In genomic region chr9:17134843-17135577, GRCh38 we compare ENCODE assay signal across 9 cellular contexts. TPM values are rescaled to one million over a fixed set of nuclear protein-coding genes. Genes with fewer than 3 reads are reported as not detected.
DNase-seq lines count a peak whose midpoint lies in the region; ATAC-seq and TF ChIP-seq lines count a peak whose summit lies in the region.
"Had no signal": no experiment of that assay in that cellular context is flagged by ENCODE, and none has a peak within 500 bp of the region (broad histone marks: within the 10 kb centered on the region; RNA-seq: fewer than 3 reads in every experiment).

Gene CNTLN, plus strand, starts transcription at chr9:17135040. Its CDS starts 26 bp downstream, at chr9:17135066.

- intact Hi-C loops in esophagus squamous epithelium (cut with DNase I) = no loop called here

- peak within 1 kb of the TSS; percentile 76 to 93 (median 88) for H3K27ac ChIP-seq in esophagus squamous epithelium
- peak within 1 kb of the TSS; percentile 73 to 74 for H3K27ac ChIP-seq in mucosa of rectum (ENCODE audit: low read depth in 2 of 2, low read length in 2 of 2)

- 1% methylated on average over 37 of the region's 73 CpGs; no CpG with 5 or more reads in 1 of the 2 donors for WGBS in esophagus squamous epithelium, 2 donors

- peak in 1 of 6 experiments; percentile 8 for TF ChIP-seq CTCF in esophagus squamous epithelium (IDR thresholded peaks at IDR 0.05)

- H3K4me1 ChIP-seq in esophagus squamous epithelium = peaks cover 0 to 37% (median 5%) of the 10 kb centered on the region in 3 donors
- peaks cover 2 to 4% of the 10 kb centered on the region in 2 donors for H3K4me1 ChIP-seq in mucosa of rectum (ENCODE audit: control insufficient read depth in 2 of 2, insufficient read depth in 2 of 2, low read length in 2 of 2)

- ATAC-seq in GM19023 (IDR thresholded peaks at IDR 0.05; ENCODE audit: unreplicated experiment) (peak; percentile 63), HG03460 (IDR thresholded peaks at IDR 0.05; ENCODE audit: unreplicated experiment) (peak; percentile 81)
- ATAC-seq: K562 had no signal

- H3K27me3 ChIP-seq in esophagus squamous epithelium (no peaks in the 10 kb centered on the region), mucosa of rectum (ENCODE audit: control insufficient read depth in 2 of 2, insufficient read depth in 2 of 2, low read length in 2 of 2) (no peaks in the 10 kb centered on the region)

- H3K4me3 ChIP-seq in esophagus squamous epithelium = peak within 1 kb of the TSS; percentile 65 to 89 (median 68)
- H3K4me3 ChIP-seq in mucosa of rectum (ENCODE audit: low read length in 2 of 2) = peak within 1 kb of the TSS; percentile 83 to 84
- H3K4me3 ChIP-seq: K562 had no signal

- H3K9ac ChIP-seq in mucosa of rectum (ENCODE audit: low read depth in 1 of 2, low read length in 2 of 2) = peak within 1 kb of the TSS; percentile 58 to 79

- H3K9me3 ChIP-seq in esophagus squamous epithelium = no peaks in the 10 kb centered on the region
- no peaks in the 10 kb centered on the region for H3K9me3 ChIP-seq in mucosa of rectum (ENCODE audit: control insufficient read depth in 2 of 2, low read length in 2 of 2)

- DNase-seq in AG20443 (ENCODE audit: low spot score) (peak; percentile 99), NCI-H524 (lab: John Stamatoyannopoulos, UW) (peak; percentile 81 to 90), esophagus squamous epithelium (lab: John Stamatoyannopoulos, UW) (no peak)
- DNase-seq in activated CD8-positive, alpha-beta memory T cell treated with anti-CD3 and anti-CD28 coated beads, Interleukin-2, amount 50 U/mL, for 24 hours (ENCODE audit: extremely low read depth) = peak; percentile 44
- peak; percentile 16 to 24 for DNase-seq in stimulated activated CD8-positive, alpha-beta memory T cell treated with anti-CD3 and anti-CD28 coated beads, Interleukin-7, amount 100 ng/mL, for 4 hours (ENCODE audit: low read depth in 2 of 2)

- H3K36me3 ChIP-seq in esophagus squamous epithelium = no peaks in the 10 kb centered on the region
- H3K36me3 ChIP-seq in mucosa of rectum (ENCODE audit: control insufficient read depth in 2 of 2, insufficient read depth in 2 of 2, low read length in 2 of 2) = no peaks in the 10 kb centered on the region

- peak in 2 of 4 donors; percentile 38 to 63 for TF ChIP-seq POLR2A in esophagus squamous epithelium (IDR thresholded peaks at IDR 0.05)

RNA-seq across cellular contexts. Expression of gene CNTLN, which starts in this region (rescaled TPM):
- total RNA-seq in esophagus squamous epithelium = 1 to 10 TPM in 3 of 4 donors, under 1 TPM in 1; 0.80 to 8.2 (median 5.1) TPM
- total RNA-seq: K562 had no signal
